ENCODE assay signal across 1 cellular context in the genomic region with DNA sequence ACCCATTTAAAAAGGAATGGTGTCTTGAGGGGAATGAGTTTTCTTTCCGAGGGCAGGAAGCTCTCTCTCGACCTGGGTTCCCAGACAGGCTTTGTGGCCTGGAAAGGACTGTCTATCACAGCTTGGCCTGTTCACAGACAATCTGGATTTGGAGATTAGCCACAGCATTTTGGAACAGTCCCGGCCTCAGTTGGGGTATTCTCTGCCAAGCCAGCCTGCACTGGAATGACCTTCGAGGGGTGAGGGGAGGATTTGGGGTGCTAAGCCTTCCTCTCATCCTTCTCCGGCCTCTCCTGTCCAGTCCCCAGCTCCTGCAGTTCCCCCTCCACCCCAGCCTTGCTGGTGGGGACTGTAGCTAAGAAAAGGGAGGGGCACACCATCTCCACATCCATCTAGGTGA.
TF ChIP-seq lines count a peak whose summit lies in the region.

No MANE protein-coding gene starts in this region.

TF ChIP-seq in GM23338, 12 proteins besides CTCF, POLR2A, EP300 and RAD21 (continued from another document):
- TF ChIP-seq ZNF462 (CRISPR knock-in tag; IDR thresholded peaks at IDR 0.05) (no peak), NANOG (IDR thresholded peaks at IDR 0.05; ENCODE audit: borderline replicate concordance) (no peak), EZH2 (IDR thresholded peaks at IDR 0.05; ENCODE audit: low read depth, unreplicated experiment) (no peak), REST (IDR thresholded peaks at IDR 0.05; ENCODE audit: unreplicated experiment) (no peak), ZNF114 (CRISPR knock-in tag; IDR thresholded peaks at IDR 0.05) (no peak), CREB1 (CRISPR knock-in tag; IDR thresholded peaks at IDR 0.05; ENCODE audit: low read depth) (no peak), POLR2AphosphoS5 (IDR thresholded peaks at IDR 0.05; ENCODE audit: low read depth) (no peak), ZNF331 (CRISPR knock-in tag; IDR thresholded peaks at IDR 0.05; ENCODE audit: low read depth) (no peak), JUNB (IDR thresholded peaks at IDR 0.05; ENCODE audit: unreplicated experiment) (no peak), STAT1 (IDR thresholded peaks at IDR 0.05; ENCODE audit: unreplicated experiment) (no peak)
